Comparison of ENCODE assay signal across 1 cellular context in the genomic region with DNA sequence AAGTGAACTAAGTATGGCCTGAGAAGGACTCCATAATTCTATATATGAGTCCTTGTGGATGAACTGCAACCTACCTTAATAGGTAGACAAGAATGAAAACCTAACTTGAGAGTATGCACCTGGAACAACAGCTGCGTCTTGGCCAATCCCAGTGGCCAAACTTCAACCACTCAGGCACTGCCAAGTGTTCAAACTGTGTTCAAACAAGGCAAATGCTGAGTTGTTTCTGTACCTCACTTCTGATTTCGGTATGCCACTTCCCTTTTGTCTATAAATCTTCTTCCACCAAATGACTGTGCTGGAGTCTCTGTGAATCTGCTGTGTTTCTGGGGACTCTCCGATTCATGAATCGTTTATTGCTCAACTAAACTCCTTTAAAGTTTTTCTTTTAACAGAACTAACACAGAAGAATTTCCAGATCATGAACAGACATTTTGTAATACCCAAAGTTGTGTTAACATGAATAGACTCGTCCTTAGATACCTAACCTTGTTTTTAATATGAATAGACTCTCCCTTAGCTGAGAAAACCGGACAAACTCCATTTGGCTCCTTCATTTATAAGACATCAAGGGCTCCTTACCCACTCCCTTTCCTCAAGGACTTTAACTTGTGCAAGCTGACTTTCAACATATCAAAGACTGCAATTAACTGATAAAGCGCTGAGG.
A peak's percentile ranks its signal among the peaks of the same experiment; 100 is the strongest.
TF ChIP-seq lines count a peak whose summit lies in the region.

No MANE protein-coding gene starts in this region.

TF ChIP-seq in GM12878, 131 proteins besides CTCF, POLR2A, EP300 and RAD21:
- TF ChIP-seq ATF7 (IDR thresholded peaks at IDR 0.05; ENCODE audit: low read depth), result no peak
- TF ChIP-seq CHD4 (IDR thresholded peaks at IDR 0.05), result no peak
- TF ChIP-seq BCL11A (IDR thresholded peaks at IDR 0.05; ENCODE audit: low read depth, low read length), result peak; percentile 80; the same call in 1 of the 2 replicates
- no peak for TF ChIP-seq YY1 (IDR thresholded peaks at IDR 0.05; ENCODE audit: low read depth, low read length)
- peak; percentile 20; the same call in 1 of the 3 replicates for TF ChIP-seq POU2F2 (IDR thresholded peaks at IDR 0.05; ENCODE audit: borderline replicate concordance, low read depth, low read length)
- TF ChIP-seq PAX5 (IDR thresholded peaks at IDR 0.05; ENCODE audit: borderline replicate concordance, low read depth, low read length), result peak; percentile 62; the same call in 1 of the 2 replicates
- TF ChIP-seq, protein P1, sequence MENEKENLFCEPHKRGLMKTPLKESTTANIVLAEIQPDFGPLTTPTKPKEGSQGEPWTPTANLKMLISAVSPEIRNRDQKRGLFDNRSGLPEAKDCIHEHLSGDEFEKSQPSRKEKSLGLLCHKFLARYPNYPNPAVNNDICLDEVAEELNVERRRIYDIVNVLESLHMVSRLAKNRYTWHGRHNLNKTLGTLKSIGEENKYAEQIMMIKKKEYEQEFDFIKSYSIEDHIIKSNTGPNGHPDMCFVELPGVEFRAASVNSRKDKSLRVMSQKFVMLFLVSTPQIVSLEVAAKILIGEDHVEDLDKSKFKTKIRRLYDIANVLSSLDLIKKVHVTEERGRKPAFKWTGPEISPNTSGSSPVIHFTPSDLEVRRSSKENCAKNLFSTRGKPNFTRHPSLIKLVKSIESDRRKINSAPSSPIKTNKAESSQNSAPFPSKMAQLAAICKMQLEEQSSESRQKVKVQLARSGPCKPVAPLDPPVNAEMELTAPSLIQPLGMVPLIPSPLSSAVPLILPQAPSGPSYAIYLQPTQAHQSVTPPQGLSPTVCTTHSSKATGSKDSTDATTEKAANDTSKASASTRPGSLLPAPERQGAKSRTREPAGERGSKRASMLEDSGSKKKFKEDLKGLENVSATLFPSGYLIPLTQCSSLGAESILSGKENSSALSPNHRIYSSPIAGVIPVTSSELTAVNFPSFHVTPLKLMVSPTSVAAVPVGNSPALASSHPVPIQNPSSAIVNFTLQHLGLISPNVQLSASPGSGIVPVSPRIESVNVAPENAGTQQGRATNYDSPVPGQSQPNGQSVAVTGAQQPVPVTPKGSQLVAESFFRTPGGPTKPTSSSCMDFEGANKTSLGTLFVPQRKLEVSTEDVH (IDR thresholded peaks at IDR 0.05; ENCODE audit: low read depth, partially characterized antibody), result no peak
- peak; percentile 77 for TF ChIP-seq RUNX3 (IDR thresholded peaks at IDR 0.05; ENCODE audit: low read length)
- TF ChIP-seq, protein P2, sequence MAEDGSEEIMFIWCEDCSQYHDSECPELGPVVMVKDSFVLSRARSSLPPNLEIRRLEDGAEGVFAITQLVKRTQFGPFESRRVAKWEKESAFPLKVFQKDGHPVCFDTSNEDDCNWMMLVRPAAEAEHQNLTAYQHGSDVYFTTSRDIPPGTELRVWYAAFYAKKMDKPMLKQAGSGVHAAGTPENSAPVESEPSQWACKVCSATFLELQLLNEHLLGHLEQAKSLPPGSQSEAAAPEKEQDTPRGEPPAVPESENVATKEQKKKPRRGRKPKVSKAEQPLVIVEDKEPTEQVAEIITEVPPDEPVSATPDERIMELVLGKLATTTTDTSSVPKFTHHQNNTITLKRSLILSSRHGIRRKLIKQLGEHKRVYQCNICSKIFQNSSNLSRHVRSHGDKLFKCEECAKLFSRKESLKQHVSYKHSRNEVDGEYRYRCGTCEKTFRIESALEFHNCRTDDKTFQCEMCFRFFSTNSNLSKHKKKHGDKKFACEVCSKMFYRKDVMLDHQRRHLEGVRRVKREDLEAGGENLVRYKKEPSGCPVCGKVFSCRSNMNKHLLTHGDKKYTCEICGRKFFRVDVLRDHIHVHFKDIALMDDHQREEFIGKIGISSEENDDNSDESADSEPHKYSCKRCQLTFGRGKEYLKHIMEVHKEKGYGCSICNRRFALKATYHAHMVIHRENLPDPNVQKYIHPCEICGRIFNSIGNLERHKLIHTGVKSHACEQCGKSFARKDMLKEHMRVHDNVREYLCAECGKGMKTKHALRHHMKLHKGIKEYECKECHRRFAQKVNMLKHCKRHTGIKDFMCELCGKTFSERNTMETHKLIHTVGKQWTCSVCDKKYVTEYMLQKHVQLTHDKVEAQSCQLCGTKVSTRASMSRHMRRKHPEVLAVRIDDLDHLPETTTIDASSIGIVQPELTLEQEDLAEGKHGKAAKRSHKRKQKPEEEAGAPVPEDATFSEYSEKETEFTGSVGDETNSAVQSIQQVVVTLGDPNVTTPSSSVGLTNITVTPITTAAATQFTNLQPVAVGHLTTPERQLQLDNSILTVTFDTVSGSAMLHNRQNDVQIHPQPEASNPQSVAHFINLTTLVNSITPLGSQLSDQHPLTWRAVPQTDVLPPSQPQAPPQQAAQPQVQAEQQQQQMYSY (CRISPR knock-in tag; IDR thresholded peaks at IDR 0.05), result no peak
- peak; percentile 87 for TF ChIP-seq TCF12 (IDR thresholded peaks at IDR 0.05; ENCODE audit: low read depth, low read length)
- TF ChIP-seq NR2F1 (conservative IDR thresholded peaks at IDR 0.05), result no peak
- TF ChIP-seq, protein P3, sequence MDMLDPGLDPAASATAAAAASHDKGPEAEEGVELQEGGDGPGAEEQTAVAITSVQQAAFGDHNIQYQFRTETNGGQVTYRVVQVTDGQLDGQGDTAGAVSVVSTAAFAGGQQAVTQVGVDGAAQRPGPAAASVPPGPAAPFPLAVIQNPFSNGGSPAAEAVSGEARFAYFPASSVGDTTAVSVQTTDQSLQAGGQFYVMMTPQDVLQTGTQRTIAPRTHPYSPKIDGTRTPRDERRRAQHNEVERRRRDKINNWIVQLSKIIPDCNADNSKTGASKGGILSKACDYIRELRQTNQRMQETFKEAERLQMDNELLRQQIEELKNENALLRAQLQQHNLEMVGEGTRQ (IDR thresholded peaks at IDR 0.05; ENCODE audit: borderline replicate concordance, low read depth, low read length), result no peak
- no peak for TF ChIP-seq SIN3A (IDR thresholded peaks at IDR 0.05; ENCODE audit: low read depth, low read length)
- TF ChIP-seq JUNB (IDR thresholded peaks at IDR 0.05), result peak; percentile 85
- no peak for TF ChIP-seq TCF7 (IDR thresholded peaks at IDR 0.05; ENCODE audit: borderline replicate concordance)
- no peak for TF ChIP-seq SMC3 (IDR thresholded peaks at IDR 0.05; ENCODE audit: borderline replicate concordance, low read length)
- peak; percentile 89 for TF ChIP-seq IRF4 (IDR thresholded peaks at IDR 0.05; ENCODE audit: low read depth, low read length)
- TF ChIP-seq NFIC (IDR thresholded peaks at IDR 0.05; ENCODE audit: low read depth, low read length), result peak; percentile 33; the same call in 1 of the 2 replicates
- TF ChIP-seq SPI1 (IDR thresholded peaks at IDR 0.05; ENCODE audit: borderline replicate concordance, insufficient read depth, low read depth, low read length), result peak; percentile 90
- no peak for TF ChIP-seq LARP7 (IDR thresholded peaks at IDR 0.05)
- TF ChIP-seq ETV6 (conservative IDR thresholded peaks at IDR 0.05 in 1 of 2, IDR thresholded peaks at IDR 0.05 in 1 of 2; ENCODE audit: borderline replicate concordance in 1 of 2, low read depth in 1 of 2), result peak in 1 of 2 experiments; percentile 24; a peak in 1 of 4 replicates
- TF ChIP-seq FOXM1 (IDR thresholded peaks at IDR 0.05; ENCODE audit: low read depth, low read length), result no peak
- TF ChIP-seq, protein P4, sequence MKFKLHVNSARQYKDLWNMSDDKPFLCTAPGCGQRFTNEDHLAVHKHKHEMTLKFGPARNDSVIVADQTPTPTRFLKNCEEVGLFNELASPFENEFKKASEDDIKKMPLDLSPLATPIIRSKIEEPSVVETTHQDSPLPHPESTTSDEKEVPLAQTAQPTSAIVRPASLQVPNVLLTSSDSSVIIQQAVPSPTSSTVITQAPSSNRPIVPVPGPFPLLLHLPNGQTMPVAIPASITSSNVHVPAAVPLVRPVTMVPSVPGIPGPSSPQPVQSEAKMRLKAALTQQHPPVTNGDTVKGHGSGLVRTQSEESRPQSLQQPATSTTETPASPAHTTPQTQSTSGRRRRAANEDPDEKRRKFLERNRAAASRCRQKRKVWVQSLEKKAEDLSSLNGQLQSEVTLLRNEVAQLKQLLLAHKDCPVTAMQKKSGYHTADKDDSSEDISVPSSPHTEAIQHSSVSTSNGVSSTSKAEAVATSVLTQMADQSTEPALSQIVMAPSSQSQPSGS (IDR thresholded peaks at IDR 0.05; ENCODE audit: low read length), result peak; percentile 32; the same call in 1 of the 2 replicates
- no peak for TF ChIP-seq SUPT20H (IDR thresholded peaks at IDR 0.05; ENCODE audit: borderline replicate concordance, control insufficient read depth, low read depth, low read length)
- TF ChIP-seq, protein P5, sequence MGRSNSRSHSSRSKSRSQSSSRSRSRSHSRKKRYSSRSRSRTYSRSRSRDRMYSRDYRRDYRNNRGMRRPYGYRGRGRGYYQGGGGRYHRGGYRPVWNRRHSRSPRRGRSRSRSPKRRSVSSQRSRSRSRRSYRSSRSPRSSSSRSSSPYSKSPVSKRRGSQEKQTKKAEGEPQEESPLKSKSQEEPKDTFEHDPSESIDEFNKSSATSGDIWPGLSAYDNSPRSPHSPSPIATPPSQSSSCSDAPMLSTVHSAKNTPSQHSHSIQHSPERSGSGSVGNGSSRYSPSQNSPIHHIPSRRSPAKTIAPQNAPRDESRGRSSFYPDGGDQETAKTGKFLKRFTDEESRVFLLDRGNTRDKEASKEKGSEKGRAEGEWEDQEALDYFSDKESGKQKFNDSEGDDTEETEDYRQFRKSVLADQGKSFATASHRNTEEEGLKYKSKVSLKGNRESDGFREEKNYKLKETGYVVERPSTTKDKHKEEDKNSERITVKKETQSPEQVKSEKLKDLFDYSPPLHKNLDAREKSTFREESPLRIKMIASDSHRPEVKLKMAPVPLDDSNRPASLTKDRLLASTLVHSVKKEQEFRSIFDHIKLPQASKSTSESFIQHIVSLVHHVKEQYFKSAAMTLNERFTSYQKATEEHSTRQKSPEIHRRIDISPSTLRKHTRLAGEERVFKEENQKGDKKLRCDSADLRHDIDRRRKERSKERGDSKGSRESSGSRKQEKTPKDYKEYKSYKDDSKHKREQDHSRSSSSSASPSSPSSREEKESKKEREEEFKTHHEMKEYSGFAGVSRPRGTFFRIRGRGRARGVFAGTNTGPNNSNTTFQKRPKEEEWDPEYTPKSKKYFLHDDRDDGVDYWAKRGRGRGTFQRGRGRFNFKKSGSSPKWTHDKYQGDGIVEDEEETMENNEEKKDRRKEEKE (IDR thresholded peaks at IDR 0.05), result no peak
- TF ChIP-seq SP1 (IDR thresholded peaks at IDR 0.05; ENCODE audit: low read depth, low read length), result peak; percentile 26
